8 cellular contexts compared by ENCODE assay signal in the genomic region with DNA sequence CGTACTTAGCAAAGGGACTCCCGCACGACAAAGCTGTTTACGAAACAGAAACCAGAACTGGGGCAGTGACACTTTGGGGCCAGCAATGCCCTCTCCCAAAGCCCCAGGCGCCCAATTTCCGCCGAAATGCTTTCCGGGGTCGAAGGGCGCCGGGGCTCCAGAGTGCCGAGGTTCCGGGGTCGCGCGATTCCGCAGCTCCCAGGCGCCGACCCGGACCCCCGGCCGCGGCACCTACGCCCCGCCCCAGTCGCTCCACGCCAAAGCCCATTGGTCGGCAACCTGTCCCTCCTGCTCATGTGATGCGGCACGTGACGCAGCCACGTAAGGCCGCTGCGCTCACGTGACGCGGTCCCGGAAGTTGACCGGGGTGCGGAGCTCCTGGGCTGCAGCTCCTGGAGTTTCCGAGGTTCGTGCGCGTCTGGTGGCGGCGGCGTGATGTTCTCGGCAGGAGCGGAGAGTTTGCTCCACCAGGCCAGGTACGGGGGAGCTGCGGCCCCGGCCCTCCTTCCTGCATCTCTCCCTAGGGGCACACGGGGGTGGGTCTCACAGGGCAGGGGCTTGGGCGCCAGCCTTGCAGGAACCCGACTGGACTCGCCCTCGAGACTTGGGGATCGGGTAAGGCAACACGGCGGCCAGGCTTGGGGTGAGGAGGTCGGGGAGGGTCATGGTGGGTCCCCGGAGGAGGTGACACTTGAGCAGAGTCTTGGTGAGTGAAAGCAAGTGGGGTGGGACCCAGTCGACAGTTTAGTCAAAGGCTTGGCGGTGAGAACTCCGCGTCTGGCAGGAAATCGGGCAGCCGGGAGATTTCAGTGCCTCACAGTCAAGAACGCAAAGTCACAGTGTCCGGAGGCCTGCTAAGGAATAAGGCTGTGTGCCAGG. TPM values are rescaled to one million over a fixed set of nuclear protein-coding genes. Genes with fewer than 3 reads are reported as not detected.
DNase-seq lines count a peak whose midpoint lies in the region; ATAC-seq lines count a peak whose summit lies in the region.

A gene with protein sequence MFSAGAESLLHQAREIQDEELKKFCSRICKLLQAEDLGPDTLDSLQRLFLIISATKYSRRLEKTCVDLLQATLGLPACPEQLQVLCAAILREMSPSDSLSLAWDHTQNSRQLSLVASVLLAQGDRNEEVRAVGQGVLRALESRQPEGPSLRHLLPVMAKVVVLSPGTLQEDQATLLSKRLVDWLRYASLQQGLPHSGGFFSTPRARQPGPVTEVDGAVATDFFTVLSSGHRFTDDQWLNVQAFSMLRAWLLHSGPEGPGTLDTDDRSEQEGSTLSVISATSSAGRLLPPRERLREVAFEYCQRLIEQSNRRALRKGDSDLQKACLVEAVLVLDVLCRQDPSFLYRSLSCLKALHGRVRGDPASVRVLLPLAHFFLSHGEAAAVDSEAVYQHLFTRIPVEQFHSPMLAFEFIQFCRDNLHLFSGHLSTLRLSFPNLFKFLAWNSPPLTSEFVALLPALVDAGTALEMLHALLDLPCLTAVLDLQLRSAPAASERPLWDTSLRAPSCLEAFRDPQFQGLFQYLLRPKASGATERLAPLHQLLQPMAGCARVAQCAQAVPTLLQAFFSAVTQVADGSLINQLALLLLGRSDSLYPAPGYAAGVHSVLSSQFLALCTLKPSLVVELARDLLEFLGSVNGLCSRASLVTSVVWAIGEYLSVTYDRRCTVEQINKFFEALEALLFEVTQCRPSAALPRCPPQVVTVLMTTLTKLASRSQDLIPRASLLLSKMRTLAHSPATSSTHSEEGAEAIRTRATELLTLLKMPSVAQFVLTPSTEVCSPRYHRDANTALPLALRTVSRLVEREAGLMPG (plus strand): TSS at position 343 of the 879 bp plus-strand sequence. CDS start 93 bp downstream, at position 436.

- WGBS in aorta, 2 donors = 0% methylated on average over 70 of the region's 70 CpGs

- H3K4me1 ChIP-seq in aorta (ENCODE audit: control insufficient read depth in 1 of 2, insufficient read depth in 2 of 2, low read length in 2 of 2) = no peaks in the 10 kb centered on the region

- H3K36me3 ChIP-seq in aorta (ENCODE audit: control insufficient read depth in 1 of 2, insufficient read depth in 2 of 2, low read length in 1 of 2) = no peaks in the 10 kb centered on the region

- no peaks in the 10 kb centered on the region for H3K9me3 ChIP-seq in aorta (ENCODE audit: control insufficient read depth, low read length)

- peak within 1 kb of the TSS; percentile 57 to 91 for H3K4me3 ChIP-seq in aorta (ENCODE audit: low read length in 2 of 2)

- ATAC-seq in GM18517 (IDR thresholded peaks at IDR 0.05; ENCODE audit: unreplicated experiment) (peak; percentile 77), HG03025 (IDR thresholded peaks at IDR 0.05; ENCODE audit: low FRiP score, unreplicated experiment) (peak; percentile 90), aorta (ENCODE audit: low FRiP score) (peak; percentile 97)

- H3K27ac ChIP-seq in aorta (ENCODE audit: low read depth in 1 of 2, low read length in 2 of 2) = peak within 1 kb of the TSS; percentile 47 to 61

- H3K27me3 ChIP-seq in aorta (ENCODE audit: control insufficient read depth in 1 of 2, insufficient read depth in 2 of 2, low read length in 1 of 2) = no peaks in the 10 kb centered on the region

- peak; percentile 67 for DNase-seq in NCI-H2029 treated with DMSO at 0.1 percent for 48 hours (lab: John Stamatoyannopoulos, UW)
- DNase-seq in T1000 (lab: John Stamatoyannopoulos, UW) = peak; percentile 85
- DNase-seq in astrocyte of the hippocampus (ENCODE audit: low read depth, low spot score) = peak; percentile 99
- peak; percentile 100 for DNase-seq in hepatic stellate cell (ENCODE audit: low spot score)
- DNase-seq in renal cortical epithelial cell (ENCODE audit: low read depth) = peak; percentile 90
- peak; percentile 98 to 99 for DNase-seq in aorta

- intact Hi-C loops in aorta (cut with DNase I) = no loop called here

RNA-seq across cellular contexts. Expression of the gene that starts here (rescaled TPM):
- total RNA-seq in renal cortical epithelial cell = 17.6 and 18.4 TPM in 2 replicates
- total RNA-seq in aorta = 10 to 100 TPM; 30.7 to 45.3 TPM
- 10 to 100 TPM; 12.5 to 99.9 TPM for polyA plus RNA-seq in aorta

Comparison
In these comparisons a context has a peak if more than half of its experiments do, and no peak if none do; other contexts are left out.
1. Peak in every context shown above with its lines: DNase-seq, ATAC-seq, H3K4me3 ChIP-seq and H3K27ac ChIP-seq.